17 cellular contexts compared by ENCODE assay signal in genomic region chr5:23840083-23840482, GRCh38.
A peak's percentile ranks its signal among the peaks of the same experiment; 100 is the strongest.
DNase-seq lines count a peak whose midpoint lies in the region; TF ChIP-seq lines count a peak whose summit lies in the region.
"Had no signal": no experiment of that assay in that cellular context is flagged by ENCODE, and none has a peak within 500 bp of the region (broad histone marks: within the 10 kb centered on the region; RNA-seq: fewer than 3 reads in every experiment).

No MANE protein-coding gene starts in this region.

- H3K4me3 ChIP-seq in PC-9 (no peak overlapping the region), fibroblast of mammary gland (ENCODE audit: control insufficient read depth, low read depth, low read length) (no peak overlapping the region)
- H3K4me3 ChIP-seq: dorsolateral prefrontal cortex, ovary, testis had no signal

- 0 out of 2 replicates have a peak, but pooled peaks cover 4% of the 10 kb centered on the region for H3K9me2 ChIP-seq in PC-9 (ENCODE audit: insufficient read depth)

- intact Hi-C loops in PC-9 (cut with micrococcal nuclease; ENCODE audit: unreplicated experiment), result no loop called here

- no peaks in the 10 kb centered on the region for H3K27me3 ChIP-seq in PC-9 (ENCODE audit: insufficient read depth, low read depth)
- H3K27me3 ChIP-seq: dorsolateral prefrontal cortex, ovary, testis had no signal

- H3K4me1 ChIP-seq in PC-9 (replicated peaks; ENCODE audit: insufficient read depth), result no peaks in the 10 kb centered on the region
- H3K4me1 ChIP-seq: Caco-2, testis had no signal

- no peaks in the 10 kb centered on the region for H3K36me3 ChIP-seq in PC-9 (ENCODE audit: low read depth)
- H3K36me3 ChIP-seq: ovary had no signal

- TF ChIP-seq CTCF in GM10266 (IDR thresholded peaks at IDR 0.05; ENCODE audit: control insufficient read depth, insufficient read depth, low read depth, missing control alignments) (peak; percentile 2), PC-9 (conservative IDR thresholded peaks at IDR 0.05) (0 out of 2 replicates have a peak, but pooled peaks have one; percentile 24), fibroblast of mammary gland (conservative IDR thresholded peaks at IDR 0.05; ENCODE audit: control insufficient read depth, insufficient read depth, low read depth, low read length) (peak; percentile 1)

- DNase-seq in ACHN (peak; percentile 6), GM10266 (ENCODE audit: extremely low spot score) (no peak), PC-9 (no peak), fibroblast of mammary gland (ENCODE audit: low read depth) (no peak), NCI-H2029 (lab: John Stamatoyannopoulos, UW) (no peak), putamen (ENCODE audit: low spot score) (no peak), KG1 (lab: John Stamatoyannopoulos, UW) (no peak)
- DNase-seq in activated CD4-positive, CD25-positive, alpha-beta regulatory T cell treated with anti-CD3 and anti-CD28 coated beads, Interleukin-2, amount 50 U/mL, for 72 hours, result no peak
- DNase-seq: activated CD4-positive, alpha-beta T cell treated with anti-CD3 and anti-CD28 coated beads, Interleukin-2, amount 10 ng/mL, durations not matched to agents 7 days and 5 days; aorta; Caco-2; dorsolateral prefrontal cortex; immature natural killer cell; MM.1S; ovary; testis had no signal

- no peaks in the 10 kb centered on the region for H3K9me3 ChIP-seq in PC-9 (ENCODE audit: insufficient read depth, low read depth)
- H3K9me3 ChIP-seq: Caco-2, ovary, testis had no signal

- H3K27ac ChIP-seq in PC-9, result no peak overlapping the region
- H3K27ac ChIP-seq: dorsolateral prefrontal cortex, HL-60, ovary, testis had no signal

- no peaks in the 10 kb centered on the region for H4K20me1 ChIP-seq in PC-9 (ENCODE audit: insufficient read depth)

- POLR2A ChIA-PET in PC-9 (lab: Charles Lee; ENCODE audit: unreplicated experiment), result no interaction called here

- CTCF ChIA-PET in PC-9 (lab: Charles Lee), result no interaction called here

- no peak overlapping the region for H3K4me2 ChIP-seq in PC-9

- H3F3A ChIP-seq in PC-9 (ENCODE audit: insufficient read depth, low read depth), result no peaks in the 10 kb centered on the region

- no peak overlapping the region for H2AFZ ChIP-seq in PC-9

- BruUV-seq in PC-9 (replicated peaks; lab: Mats Ljungman, UMichigan), result no TSS peak

- no peaks in the 10 kb centered on the region for H3K79me2 ChIP-seq in PC-9 (ENCODE audit: low read depth)

- in situ Hi-C loops in ACHN (cut with HindIII; ENCODE audit: low pct_ligation_motif_present, low pct_unique_long_range_greater_than_20kb, low sequenced_read_pairs), result no loop called here
